Comparison of ENCODE assay signal across 21 cellular contexts in the genomic region with DNA sequence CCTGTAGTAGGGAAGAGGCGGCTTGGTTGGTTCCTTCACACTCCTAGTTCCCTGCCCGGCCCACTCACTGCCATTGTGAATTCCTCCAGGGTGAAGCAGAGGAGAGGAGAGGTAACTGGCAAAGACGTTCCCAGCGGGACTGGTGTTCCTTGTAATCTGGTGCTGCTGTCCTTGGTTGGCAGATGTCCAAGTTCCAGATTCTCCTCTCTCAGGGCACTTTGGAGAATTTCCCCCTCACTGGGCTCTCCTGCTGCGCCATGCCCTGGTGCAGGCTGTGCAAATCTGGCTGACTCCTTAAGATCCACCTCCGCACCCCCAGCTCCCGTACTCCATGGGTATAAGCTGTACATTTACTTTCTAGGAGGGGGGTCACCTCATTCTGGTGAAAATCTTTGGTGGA. TPM values are rescaled to one million over a fixed set of nuclear protein-coding genes. Genes with fewer than 3 reads are reported as not detected.
DNase-seq lines count a peak whose midpoint lies in the region; ATAC-seq and TF ChIP-seq lines count a peak whose summit lies in the region.
"Had no signal": no experiment of that assay in that cellular context is flagged by ENCODE, and none has a peak within 500 bp of the region (broad histone marks: within the 10 kb centered on the region; RNA-seq: fewer than 3 reads in every experiment).

No MANE protein-coding gene starts in this region.

- no peaks in the 10 kb centered on the region for H3K36me3 ChIP-seq in right atrium auricular region
- H3K36me3 ChIP-seq in tibial nerve = no peaks in the 10 kb centered on the region

- DNase-seq in NCI-H2171 treated with DMSO at 0.1 percent for 48 hours (lab: John Stamatoyannopoulos, UW) = peak; percentile 31
- no peak for DNase-seq in NCI-H2171 (lab: John Stamatoyannopoulos, UW)
- DNase-seq in right atrium auricular region (ENCODE audit: low spot score) = no peak
- DNase-seq in left cardiac atrium = no peak
- peak; percentile 31 for DNase-seq in astrocyte of the hippocampus (ENCODE audit: low read depth, low spot score)
- DNase-seq in tibial nerve (ENCODE audit: low spot score in 2 of 2) = no peak
- no peak for DNase-seq in sciatic nerve (ENCODE audit: low spot score)
- DNase-seq: CD4-positive, CD25-positive, alpha-beta regulatory T cell; COR-L47; DND-41; H7; HFFc6; KBM-7; NCI-H1092; NCI-H1436; NCI-H187 treated with DMSO at 0.1 percent for 48 hours; NCI-H2107; NCI-H345; OCI-M1; SHP77 treated with DMSO at 0.1 percent for 48 hours had no signal

- no peak for ATAC-seq in left cardiac atrium
- no peak for ATAC-seq in HG03442 (IDR thresholded peaks at IDR 0.05; ENCODE audit: unreplicated experiment)
- ATAC-seq in sciatic nerve = no peak

- TF ChIP-seq CTCF in right atrium auricular region (IDR thresholded peaks at IDR 0.05) (no peak), tibial nerve (IDR thresholded peaks at IDR 0.05) (no peak)

- H3K4me1 ChIP-seq in right atrium auricular region (peaks cover 0 to 59% of the 10 kb centered on the region in 2 donors), tibial nerve (peaks cover 0 to 14% (median 0%) of the 10 kb centered on the region in 4 donors)

- H3K9me3 ChIP-seq in right atrium auricular region (no peaks in the 10 kb centered on the region), tibial nerve (no peaks in the 10 kb centered on the region)

- H3K27ac ChIP-seq in right atrium auricular region (peak overlapping the region; percentile 85 to 86), tibial nerve (no peak overlapping the region)

- no peak overlapping the region for H3K4me3 ChIP-seq in right atrium auricular region
- H3K4me3 ChIP-seq in tibial nerve = no peak overlapping the region

- no peak for TF ChIP-seq EP300 in tibial nerve (IDR thresholded peaks at IDR 0.05)

- TF ChIP-seq POLR2A in tibial nerve (IDR thresholded peaks at IDR 0.05) = no peak

- intact Hi-C loops in left cardiac atrium (cut with DNase I) = loop anchor here in 1 of 2 donors (5.0 kb wide), 1 partner anchor 35 kb away; the partner anchor contains the start of gene THSD4
- intact Hi-C loops in sciatic nerve (cut with DNase I) = no loop called here

- H3K27me3 ChIP-seq in right atrium auricular region = no peaks in the 10 kb centered on the region
- no peaks in the 10 kb centered on the region for H3K27me3 ChIP-seq in tibial nerve

- 77 to 79% methylated on average over 7 of the region's 7 CpGs for WGBS in tibial nerve, 2 donors

RNA-seq across cellular contexts. Expression of gene THSD4, which starts 37.3 kb away (rescaled TPM):
- 10 to 100 TPM; 41.2 to 85.3 TPM for total RNA-seq in right atrium auricular region
- 10 to 100 TPM; 39.8 to 68.3 TPM for total RNA-seq in left cardiac atrium
- total RNA-seq in tibial nerve = 10 to 100 TPM in 3 of 4 donors, 1 to 10 TPM in 1; 9.6 to 25.1 (median 21.2) TPM
- total RNA-seq in sciatic nerve = 21.1 TPM
- total RNA-seq: CD4-positive, CD25-positive, alpha-beta regulatory T cell had no signal

Comparison
In these comparisons a context has a peak if more than half of its experiments do, and no peak if none do; other contexts are left out.
1. DNase-seq: peak in NCI-H2171 treated with DMSO at 0.1 percent for 48 hours (single experiment) and astrocyte of the hippocampus (single experiment); none in NCI-H2171 (single experiment), right atrium auricular region (single experiment), left cardiac atrium (single experiment), tibial nerve (0 of 2) and sciatic nerve (single experiment).
2. H3K27ac ChIP-seq: peak in right atrium auricular region (2 of 2); none in tibial nerve (0 of 4).